Comparison of ENCODE assay signal across 17 cellular contexts in genomic region chr2:121260370-121261154, GRCh38. TPM values are rescaled to one million over a fixed set of nuclear protein-coding genes. Genes with fewer than 3 reads are reported as not detected.
DNase-seq lines count a peak whose midpoint lies in the region; ATAC-seq, FAIRE-seq and TF ChIP-seq lines count a peak whose summit lies in the region.
"Had no signal": no experiment of that assay in that cellular context is flagged by ENCODE, and none has a peak within 500 bp of the region (broad histone marks: within the 10 kb centered on the region; RNA-seq: fewer than 3 reads in every experiment).

No MANE protein-coding gene starts in this region.

- H3K79me1 ChIP-seq in mesendoderm (ENCODE audit: low read length), result no peaks in the 10 kb centered on the region

- TF ChIP-seq EP300 in HepG2 (IDR thresholded peaks at IDR 0.05; ENCODE audit: low read depth in 2 of 2, low read length in 2 of 2), result no peak
- no peak for TF ChIP-seq EP300 in HepG2 (CRISPR knock-in tag; IDR thresholded peaks at IDR 0.05; ENCODE audit: borderline replicate concordance)

- H3K4me3 ChIP-seq in HepG2 (replicated peaks in 1 of 3; ENCODE audit: insufficient read depth in 1 of 3, low read depth in 2 of 3, low read length in 3 of 3) (no peak overlapping the region), mesendoderm (ENCODE audit: low read length) (no peak overlapping the region)
- H3K4me3 ChIP-seq: GM23338 had no signal

- H2AFZ ChIP-seq in HepG2 (ENCODE audit: low read length), result no peak overlapping the region
- H2AFZ ChIP-seq: GM23338 had no signal

- H2BK15ac ChIP-seq in mesendoderm (replicated peaks; ENCODE audit: low read depth), result no peak overlapping the region

- no peak overlapping the region for H4K8ac ChIP-seq in mesendoderm (ENCODE audit: low read depth, low read length)

- no peak overlapping the region for H2BK5ac ChIP-seq in mesendoderm (ENCODE audit: low read length)

- no peak overlapping the region for H3K56ac ChIP-seq in mesendoderm (ENCODE audit: low read length)

- H3K23ac ChIP-seq in mesendoderm (ENCODE audit: low read length), result no peak overlapping the region

- in situ Hi-C loops in HepG2 (cut with HindIII; ENCODE audit: extremely low pct_ligation_motif_present, low pct_unique_long_range_greater_than_20kb), result no loop called here

- no peaks in the 10 kb centered on the region for H3K4me1 ChIP-seq in HepG2 (ENCODE audit: insufficient read depth, low read length)
- no peaks in the 10 kb centered on the region for H3K4me1 ChIP-seq in mesendoderm (ENCODE audit: control insufficient read depth, low read depth, low read length)

- FAIRE-seq in HepG2 (lab: Jason Lieb, UNC), result no peak

- WGBS in HepG2 (ENCODE audit: low lambda C conversion rate), result 26% methylated on average over 12 of the region's 12 CpGs
- no CpG with 5 or more reads among the region's 12 CpGs for WGBS in mesendoderm (ENCODE audit: extremely low coverage, insufficient coverage, low lambda C conversion rate)

- CTCF ChIA-PET in HepG2 (lab: Yijun Ruan, JAX; ENCODE audit: low intra/inter-chr PET ratio, low total read pairs), result no interaction called here

- no peak overlapping the region for H3K18ac ChIP-seq in mesendoderm (ENCODE audit: low read length)

- H3K9me3 ChIP-seq in HepG2 (ENCODE audit: low read length), result no peaks in the 10 kb centered on the region

- no peak for TF ChIP-seq RAD21 in HepG2 (CRISPR knock-in tag; IDR thresholded peaks at IDR 0.05)

- H3K27me3 ChIP-seq in HepG2 (ENCODE audit: control insufficient read depth in 1 of 2, insufficient read depth in 2 of 2, low read length in 2 of 2) (peaks cover 0 to 25% of the 10 kb centered on the region in 2 experiments; a peak in 3 of 5 replicates), mesendoderm (ENCODE audit: insufficient read depth, low read length, poor library complexity) (no peaks in the 10 kb centered on the region)

- no peak for TF ChIP-seq POLR2A in HepG2 (IDR thresholded peaks at IDR 0.05; ENCODE audit: insufficient read depth in 1 of 2, low read depth in 2 of 2, low read length in 2 of 2)

- H3K4me2 ChIP-seq in HepG2 (ENCODE audit: low read depth, low read length) (no peak overlapping the region), mesendoderm (ENCODE audit: low read length) (no peak overlapping the region)
- H3K4me2 ChIP-seq: GM23338 had no signal

- DNase-seq in COLO668 (lab: John Stamatoyannopoulos, UW; ENCODE audit: unreplicated experiment), result peak; percentile 71
- peak; percentile 96 for DNase-seq in NCI-H1105 treated with DMSO at 0.1 percent for 48 hours (lab: John Stamatoyannopoulos, UW)
- DNase-seq in NCI-H510A treated with DMSO at 0.1 percent for 48 hours (lab: John Stamatoyannopoulos, UW), result peak; percentile 56
- no peak for DNase-seq in HepG2 (ENCODE audit: low spot score)
- DNase-seq in mesendoderm, result no peak
- DNase-seq in activated CD4-positive, alpha-beta T cell treated with anti-CD3 and anti-CD28 coated beads for 48 hours, result no peak
- no peak for DNase-seq in HuH-7 (ENCODE audit: low spot score)
- DNase-seq: activated CD4-positive, alpha-beta T cell treated with anti-CD3 and anti-CD28 coated beads, Interleukin-2, amount 10 ng/mL, durations not matched to agents 24 days and 14 days; activated T-cell treated with anti-CD3 and anti-CD28 coated beads, Interleukin-2, amount 50 U/mL, for 48 hours; AML-193; anterior cingulate cortex; Kasumi-1; midbrain; T-helper 1 cell had no signal

- H3K9ac ChIP-seq in HepG2 (ENCODE audit: insufficient read depth, low read depth, low read length) (no peak overlapping the region), mesendoderm (ENCODE audit: low read length) (no peak overlapping the region)

- no peak for TF ChIP-seq CTCF in HepG2 (CRISPR knock-in tag; IDR thresholded peaks at IDR 0.05)

- no peak overlapping the region for H2AK5ac ChIP-seq in mesendoderm (ENCODE audit: low read length)

- H3K27ac ChIP-seq in HepG2 (ENCODE audit: extremely low read length, insufficient read depth, low read length), result no peak overlapping the region
- no peak overlapping the region for H3K27ac ChIP-seq in mesendoderm (ENCODE audit: low read depth, low read length)

- no peak overlapping the region for H4K5ac ChIP-seq in mesendoderm (ENCODE audit: low read length)

- H3K36me3 ChIP-seq in HepG2 (replicated peaks in 1 of 2; ENCODE audit: control insufficient read depth in 1 of 2, insufficient read depth in 2 of 2, low read length in 2 of 2) (no peaks in the 10 kb centered on the region), mesendoderm (ENCODE audit: control insufficient read depth, insufficient read depth, low read length) (no peaks in the 10 kb centered on the region)

- POLR2A ChIA-PET in HepG2 (lab: Yijun Ruan, JAX), result no interaction called here

- H4K20me1 ChIP-seq in HepG2 (ENCODE audit: insufficient read depth, low read length), result no peaks in the 10 kb centered on the region

- BruUV-seq in HepG2 (replicated peaks; lab: Mats Ljungman, UMichigan), result no TSS peak

- no peak overlapping the region for H2BK120ac ChIP-seq in mesendoderm (ENCODE audit: low read depth, low read length)

- intact Hi-C loops in HepG2 (cut with micrococcal nuclease; ENCODE audit: unreplicated experiment), result no loop called here

- H3K79me2 ChIP-seq in HepG2 (ENCODE audit: insufficient read depth, low read length), result no peaks in the 10 kb centered on the region
- H3K79me2 ChIP-seq in mesendoderm (ENCODE audit: control insufficient read depth, insufficient read depth, low read length), result no peaks in the 10 kb centered on the region

- H3K4ac ChIP-seq in mesendoderm (ENCODE audit: low read depth, low read length), result no peak overlapping the region

- ATAC-seq in HepG2 (peak; percentile 25; the same call in 1 of the 3 replicates), HG03097 (IDR thresholded peaks at IDR 0.05; ENCODE audit: low FRiP score, unreplicated experiment) (no peak)
- ATAC-seq: GM23338 had no signal

TF ChIP-seq in HepG2, 621 proteins besides CTCF, POLR2A, EP300 and RAD21:
- TF ChIP-seq HNF4A (CRISPR knock-in tag; IDR thresholded peaks at IDR 0.05) (no peak), ZNF205 (CRISPR knock-in tag; IDR thresholded peaks at IDR 0.05) (0 out of 2 replicates have a peak, but pooled peaks have one; percentile 67), KDM2A (CRISPR knock-in tag; IDR thresholded peaks at IDR 0.05; ENCODE audit: borderline replicate concordance, low read depth) (no peak), ZNF441 (CRISPR knock-in tag; IDR thresholded peaks at IDR 0.05; ENCODE audit: borderline replicate concordance) (no peak)
TF ChIP-seq in HepG2: peak in this region for 1.

RNA-seq across cellular contexts. Expression of gene TFCP2L1, which starts 24.4 kb away (rescaled TPM):
- not detected in 2 replicates for total RNA-seq in HepG2 (2016; rRNA removed; fragmentation: Illumina TruSeq; extraction: Trizol)
- total RNA-seq in HepG2 (2016; cell fraction: cytosol; rRNA removed; fragmentation: Illumina TruSeq; extraction: Trizol; ENCODE audit: low read depth), result not detected in 2 replicates
- total RNA-seq in HepG2 (2016; cell fraction: insoluble cytoplasmic fraction; rRNA removed; fragmentation: Illumina TruSeq; extraction: Trizol), result not detected in 2 replicates
- not detected in 2 replicates for total RNA-seq in HepG2 (2016; cell fraction: membrane; rRNA removed; fragmentation: Illumina TruSeq; extraction: Trizol)
- not detected in 2 replicates for total RNA-seq in HepG2 (2016; cell fraction: nucleus; rRNA removed; fragmentation: Illumina TruSeq; extraction: Trizol)
- polyA plus RNA-seq in HepG2 (2011; rRNA removed), result under 0.01 and 0.01 TPM in 2 replicates
- polyA plus RNA-seq in HepG2 (2011; cell fraction: cytosol; rRNA removed), result under 0.01 TPM in 2 replicates
- polyA plus RNA-seq in HepG2 (2011; cell fraction: nucleus; rRNA removed), result 0.02 TPM in 2 replicates
- not detected in 2 replicates for polyA plus RNA-seq in HepG2 (2012)
- not detected in 2 replicates for polyA plus RNA-seq in HepG2 (2016; cell fraction: cytosol; fragmentation: Illumina TruSeq; extraction: Trizol; ENCODE audit: low read depth)
- polyA plus RNA-seq in HepG2 (2016; cell fraction: insoluble cytoplasmic fraction; fragmentation: Illumina TruSeq; extraction: Trizol; ENCODE audit: low read depth), result not detected in 2 replicates
- polyA plus RNA-seq in HepG2 (2016; cell fraction: membrane; fragmentation: Illumina TruSeq; extraction: Trizol; ENCODE audit: low read depth), result not detected in 2 replicates
- polyA plus RNA-seq in HepG2 (2016; cell fraction: nucleus; fragmentation: Illumina TruSeq; extraction: Trizol; ENCODE audit: insufficient read depth, low read depth), result not detected in 2 replicates
- polyA minus RNA-seq in HepG2 (2011; rRNA and poly(A)+ RNA removed; ENCODE audit: low replicate concordance), result 0.49 TPM in 1 of 2 replicates, not detected in the other
- polyA minus RNA-seq in HepG2 (2011; cell fraction: cytosol; rRNA and poly(A)+ RNA removed), result not detected in 2 replicates
- not detected in 2 replicates for polyA minus RNA-seq in HepG2 (2011; cell fraction: nucleus; rRNA and poly(A)+ RNA removed)
- polyA plus RNA-seq in mesendoderm (2013, experiment 1 of 2), result 0.63 TPM
- polyA plus RNA-seq in mesendoderm (2013, experiment 2 of 2), result 0.81 TPM
- total RNA-seq: activated CD4-positive, alpha-beta T cell treated with anti-CD3 and anti-CD28 coated beads, Interleukin-2, amount 10 ng/mL, durations not matched to agents 24 days and 14 days; dermis microvascular lymphatic vessel endothelial cell had no signal

Comparison
In these comparisons a context has a peak if more than half of its experiments do, and no peak if none do; other contexts are left out.
1. DNase-seq: peak in COLO668 (single experiment), NCI-H1105 treated with DMSO at 0.1 percent for 48 hours (single experiment) and NCI-H510A treated with DMSO at 0.1 percent for 48 hours (single experiment); none in HepG2 (single experiment), mesendoderm (single experiment), activated CD4-positive, alpha-beta T cell treated with anti-CD3 and anti-CD28 coated beads for 48 hours (single experiment) and HuH-7 (single experiment).